ENCODE assay signal across 1 cellular context in genomic region chr15:71149645-71150557, GRCh38.
A peak's percentile ranks its signal among the peaks of the same experiment; 100 is the strongest.
TF ChIP-seq lines count a peak whose summit lies in the region.

No MANE protein-coding gene starts in this region.

TF ChIP-seq in HEK293, 187 proteins besides CTCF, POLR2A, EP300 and RAD21 (continued from another document):
- TF ChIP-seq REST (tag by site-specific recombination; IDR thresholded peaks at IDR 0.05) (no peak), OVOL3 (tag by site-specific recombination; IDR thresholded peaks at IDR 0.05) (no peak), FEZF1 (tag by site-specific recombination; IDR thresholded peaks at IDR 0.05) (no peak), ZBTB8A (tag by site-specific recombination; IDR thresholded peaks at IDR 0.05) (peak; percentile 72), ZNF280D (tag by site-specific recombination; IDR thresholded peaks at IDR 0.05) (no peak), ZNF140 (tag by site-specific recombination; IDR thresholded peaks at IDR 0.05) (no peak)
